28 cellular contexts compared by ENCODE assay signal in genomic region chr15:50180578-50180977, GRCh38. TPM values are rescaled to one million over a fixed set of nuclear protein-coding genes. Genes with fewer than 3 reads are reported as not detected.
DNase-seq lines count a peak whose midpoint lies in the region; ATAC-seq and TF ChIP-seq lines count a peak whose summit lies in the region.
"Had no signal": no experiment of that assay in that cellular context is flagged by ENCODE, and none has a peak within 500 bp of the region (broad histone marks: within the 10 kb centered on the region; RNA-seq: fewer than 3 reads in every experiment).

No MANE protein-coding gene starts in this region.

- no peak for DNase-seq in activated naive CD4-positive, alpha-beta T cell (lab: John Stamatoyannopoulos, UW)
- DNase-seq in GM23338 (ENCODE audit: low spot score) (no peak), neural crest cell (ENCODE audit: low read depth, low spot score) (no peak), HuH-7.5 (ENCODE audit: low spot score) (no peak), psoas muscle (no peak)
- no peak for DNase-seq in activated T-helper 2 cell treated with anti-CD3 and anti-CD28 coated beads, Interferon-gamma antibody, Interleukin-2, Interleukin-4, amounts not matched to agents 10 μg/mL and 5 μg/mL and 100 μg/mL, durations not matched to agents 14 hours and 24 hours and 36 hours (ENCODE audit: low spot score)
- DNase-seq: activated CD4-positive, alpha-beta T cell treated with anti-CD3 and anti-CD28 coated beads, Interleukin-2, amount 10 ng/mL, durations not matched to agents 7 days and 5 days; activated CD8-positive, alpha-beta memory T cell treated with anti-CD3 and anti-CD28 coated beads, Interleukin-2, amount 50 U/mL, for 4 hours; activated effector memory CD4-positive, alpha-beta T cell treated with Interleukin-2 at 50 U/mL for 16 hours; colonic mucosa; effector memory CD4-positive, alpha-beta T cell; GM23248; HFFc6; IMR-90; islet precursor cell; left ventricle myocardium superior; NCI-H1105; NCI-H187 treated with DMSO at 0.1 percent for 48 hours; NCI-H226; NCI-H69; stimulated activated naive CD8-positive, alpha-beta T cell treated with anti-CD3 and anti-CD28 coated beads, Interleukin-15, amount 100 ng/mL, for 72 hours had no signal

- H3K27ac ChIP-seq in GM23338 (ENCODE audit: low read depth) (no peak overlapping the region), psoas muscle (no peak overlapping the region)
- H3K27ac ChIP-seq: C4-2B, colonic mucosa, GM23248, skin epidermis, vagina had no signal

- no peak overlapping the region for H3K4me2 ChIP-seq in GM23338

- H3K79me2 ChIP-seq in GM23338 (replicated peaks; ENCODE audit: insufficient read depth), result no peaks in the 10 kb centered on the region

- no peak for TF ChIP-seq CTCF in GM23338 (conservative IDR thresholded peaks at IDR 0.05; ENCODE audit: low read depth in 2 of 2)
- TF ChIP-seq CTCF in neural crest cell (conservative IDR thresholded peaks at IDR 0.05), result no peak
- no peak for TF ChIP-seq CTCF in psoas muscle (IDR thresholded peaks at IDR 0.05)

- no peaks in the 10 kb centered on the region for H3K36me3 Mint-ChIP-seq in activated naive CD4-positive, alpha-beta T cell treated with anti-CD3 and anti-CD28 coated beads, Interleukin-2, amount 50 U/mL, for 24 hours
- H3K36me3 Mint-ChIP-seq in GM23338 (ENCODE audit: low read depth) (no peaks in the 10 kb centered on the region; the same call in 2 of the 3 replicates), neural crest cell (ENCODE audit: low read depth) (no peaks in the 10 kb centered on the region)
- H3K36me3 Mint-ChIP-seq in activated T-helper 2 cell treated with anti-CD3 and anti-CD28 coated beads, Interferon-gamma antibody, Interleukin-2, Interleukin-4, amounts not matched to agents 10 μg/mL and 5 μg/mL and 100 μg/mL, durations not matched to agents 14 hours and 24 hours and 36 hours (ENCODE audit: low read depth), result peaks cover 36% of the 10 kb centered on the region

- H3K4me3 Mint-ChIP-seq in activated naive CD4-positive, alpha-beta T cell treated with anti-CD3 and anti-CD28 coated beads, Interleukin-2, amount 50 U/mL, for 24 hours, result no peak overlapping the region
- H3K4me3 Mint-ChIP-seq in GM23338 (no peak overlapping the region), neural crest cell (peak overlapping the region; percentile 66)
- peak overlapping the region; percentile 98 for H3K4me3 Mint-ChIP-seq in activated T-helper 2 cell treated with anti-CD3 and anti-CD28 coated beads, Interferon-gamma antibody, Interleukin-2, Interleukin-4, amounts not matched to agents 10 μg/mL and 5 μg/mL and 100 μg/mL, durations not matched to agents 14 hours and 24 hours and 36 hours (ENCODE audit: low read depth)

- peaks cover 51% of the 10 kb centered on the region for H3K27me3 ChIP-seq in GM23338 (ENCODE audit: insufficient read depth)
- H3K27me3 ChIP-seq in psoas muscle (ENCODE audit: insufficient read depth in 3 of 3, low read length in 2 of 3), result peaks cover 3 to 32% (median 12%) of the 10 kb centered on the region in 3 donors

- H3K9me3 Mint-ChIP-seq in activated naive CD4-positive, alpha-beta T cell treated with anti-CD3 and anti-CD28 coated beads, Interleukin-2, amount 50 U/mL, for 24 hours, result no peaks in the 10 kb centered on the region
- H3K9me3 Mint-ChIP-seq in GM23338 (no peaks in the 10 kb centered on the region), neural crest cell (no peaks in the 10 kb centered on the region)
- H3K9me3 Mint-ChIP-seq in activated T-helper 2 cell treated with anti-CD3 and anti-CD28 coated beads, Interferon-gamma antibody, Interleukin-2, Interleukin-4, amounts not matched to agents 10 μg/mL and 5 μg/mL and 100 μg/mL, durations not matched to agents 14 hours and 24 hours and 36 hours, result peaks cover 2% of the 10 kb centered on the region
- H3K9me3 Mint-ChIP-seq: HFFc6; stimulated activated naive CD8-positive, alpha-beta T cell treated with anti-CD3 and anti-CD28 coated beads, Interleukin-15, amount 100 ng/mL, for 72 hours had no signal

- H3K9me3 ChIP-seq in psoas muscle, result no peaks in the 10 kb centered on the region
- H3K9me3 ChIP-seq: colonic mucosa, vagina had no signal

- 0 out of 2 replicates have a peak, but pooled peaks cover 3% of the 10 kb centered on the region for H3F3A ChIP-seq in GM23338 (replicated peaks; ENCODE audit: low read depth)

- peaks cover 21% of the 10 kb centered on the region for H3K4me1 Mint-ChIP-seq in activated naive CD4-positive, alpha-beta T cell treated with anti-CD3 and anti-CD28 coated beads, Interleukin-2, amount 50 U/mL, for 24 hours
- H3K4me1 Mint-ChIP-seq in GM23338 (peaks cover 23% of the 10 kb centered on the region), neural crest cell (peaks cover 12% of the 10 kb centered on the region)
- H3K4me1 Mint-ChIP-seq in activated T-helper 2 cell treated with anti-CD3 and anti-CD28 coated beads, Interferon-gamma antibody, Interleukin-2, Interleukin-4, amounts not matched to agents 10 μg/mL and 5 μg/mL and 100 μg/mL, durations not matched to agents 14 hours and 24 hours and 36 hours (ENCODE audit: low read depth), result peaks cover 43% of the 10 kb centered on the region

- ATAC-seq in GM23338 (no peak), psoas muscle (no peak), HG03280 (IDR thresholded peaks at IDR 0.05; ENCODE audit: unreplicated experiment) (no peak)
- ATAC-seq: left ventricle myocardium superior; stimulated activated naive CD8-positive, alpha-beta T cell treated with anti-CD3 and anti-CD28 coated beads, Interleukin-15, amount 100 ng/mL, for 72 hours had no signal

- H3K27me3 Mint-ChIP-seq in activated naive CD4-positive, alpha-beta T cell treated with anti-CD3 and anti-CD28 coated beads, Interleukin-2, amount 50 U/mL, for 24 hours, result peaks cover 24% of the 10 kb centered on the region
- H3K27me3 Mint-ChIP-seq in GM23338 (ENCODE audit: insufficient read depth, low read depth, poor library complexity) (peaks cover 28% of the 10 kb centered on the region), neural crest cell (ENCODE audit: low read depth) (peaks cover 81% of the 10 kb centered on the region)
- no peaks in the 10 kb centered on the region for H3K27me3 Mint-ChIP-seq in activated T-helper 2 cell treated with anti-CD3 and anti-CD28 coated beads, Interferon-gamma antibody, Interleukin-2, Interleukin-4, amounts not matched to agents 10 μg/mL and 5 μg/mL and 100 μg/mL, durations not matched to agents 14 hours and 24 hours and 36 hours (ENCODE audit: low read depth)
- H3K27me3 Mint-ChIP-seq: activated CD4-positive, alpha-beta T cell treated with anti-CD3 and anti-CD28 coated beads, Interleukin-2, amount 10 ng/mL, durations not matched to agents 7 days and 5 days had no signal

- intact Hi-C loops in activated T-helper 2 cell treated with anti-CD3 and anti-CD28 coated beads, Interferon-gamma antibody, Interleukin-2, Interleukin-4, amounts not matched to agents 10 μg/mL and 5 μg/mL and 100 μg/mL, durations not matched to agents 14 hours and 24 hours and 36 hours (cut with micrococcal nuclease), result loop anchor here (5.0 kb wide), 2 partner anchors 63 to 172 kb away; partner anchors contain the start of gene ATP8B4
- intact Hi-C loops in psoas muscle (cut with DNase I), result no loop called here

- peaks cover 16% of the 10 kb centered on the region for H3K4me1 ChIP-seq in GM23338 (ENCODE audit: insufficient read depth)
- no peaks in the 10 kb centered on the region for H3K4me1 ChIP-seq in psoas muscle
- H3K4me1 ChIP-seq: colonic mucosa had no signal

- H3K9me2 ChIP-seq in GM23338 (ENCODE audit: insufficient read depth), result peaks cover 6% of the 10 kb centered on the region; the same call in 1 of the 2 replicates

- no peaks in the 10 kb centered on the region for H4K20me1 ChIP-seq in GM23338 (replicated peaks; ENCODE audit: insufficient read depth)

- H2AFZ ChIP-seq in GM23338, result 0 out of 2 replicates have a peak overlapping the region, but pooled peaks have one; percentile 10
- H2AFZ ChIP-seq: GM23248 had no signal

- WGBS in psoas muscle, 3 donors, result 78 to 84% (median 80%) methylated on average over 7 of the region's 7 CpGs

- peak overlapping the region; percentile 47 for H3K27ac Mint-ChIP-seq in activated naive CD4-positive, alpha-beta T cell treated with anti-CD3 and anti-CD28 coated beads, Interleukin-2, amount 50 U/mL, for 24 hours
- H3K27ac Mint-ChIP-seq in GM23338 (no peak overlapping the region), neural crest cell (ENCODE audit: unreplicated experiment) (no peak overlapping the region)
- peak overlapping the region; percentile 4 for H3K27ac Mint-ChIP-seq in activated T-helper 2 cell treated with anti-CD3 and anti-CD28 coated beads, Interferon-gamma antibody, Interleukin-2, Interleukin-4, amounts not matched to agents 10 μg/mL and 5 μg/mL and 100 μg/mL, durations not matched to agents 14 hours and 24 hours and 36 hours
- H3K27ac Mint-ChIP-seq: HFFc6 had no signal

- H3K36me3 ChIP-seq in GM23338 (ENCODE audit: insufficient read depth) (no peaks in the 10 kb centered on the region), psoas muscle (ENCODE audit: insufficient read depth in 1 of 2, low read depth in 1 of 2) (no peaks in the 10 kb centered on the region)
- H3K36me3 ChIP-seq: colonic mucosa, vagina had no signal

- H3K4me3 ChIP-seq in GM23338 (no peak overlapping the region), psoas muscle (no peak overlapping the region)
- H3K4me3 ChIP-seq: colonic mucosa, GM23248, skin epidermis, vagina had no signal

TF ChIP-seq in GM23338, 12 proteins besides CTCF, POLR2A, EP300 and RAD21 (continues in another document):
- no peak for TF ChIP-seq NANOG (IDR thresholded peaks at IDR 0.05; ENCODE audit: borderline replicate concordance)
- TF ChIP-seq ZNF331 (CRISPR knock-in tag; IDR thresholded peaks at IDR 0.05; ENCODE audit: low read depth), result no peak

RNA-seq across cellular contexts. Expression of gene SLC27A2, which starts 1.4 kb away (rescaled TPM):
- 7.5 and 9.4 TPM in 2 replicates for total RNA-seq in GM23338 (2014; rRNA removed; shearing (Covaris generic))
- 2.1 and 2.8 TPM in 2 replicates for polyA plus RNA-seq in GM23338 (2016; fragmentation: Nextera tagmentation; extraction: Ambion mirVana)
- total RNA-seq in activated T-helper 2 cell treated with anti-CD3 and anti-CD28 coated beads, Interferon-gamma antibody, Interleukin-2, Interleukin-4, amounts not matched to agents 10 μg/mL and 5 μg/mL and 100 μg/mL, durations not matched to agents 14 hours and 24 hours and 36 hours, result 99.5 TPM in 2 replicates
- 0.86 and 0.91 TPM in 2 replicates for total RNA-seq in neural crest cell
- not detected for total RNA-seq in psoas muscle
- under 1 TPM in 2 of 3 donors, not detected in 1; 0.01 to 0.04 TPM for polyA plus RNA-seq in psoas muscle
- total RNA-seq: GM23248, left ventricle myocardium superior, osteoblast, RPMI7951 had no signal
- polyA plus RNA-seq: GM23248, IMR-90 had no signal

Comparison
In these comparisons a context has a peak if more than half of its experiments do, and no peak if none do; other contexts are left out.
1. H3K27ac Mint-ChIP-seq: peak in activated naive CD4-positive, alpha-beta T cell treated with anti-CD3 and anti-CD28 coated beads, Interleukin-2, amount 50 U/mL, for 24 hours (single experiment) and activated T-helper 2 cell treated with anti-CD3 and anti-CD28 coated beads, Interferon-gamma antibody, Interleukin-2, Interleukin-4, amounts not matched to agents 10 μg/mL and 5 μg/mL and 100 μg/mL, durations not matched to agents 14 hours and 24 hours and 36 hours (single experiment); none in GM23338 (single experiment) and neural crest cell (single experiment).
2. H3K4me3 Mint-ChIP-seq: peak in activated T-helper 2 cell treated with anti-CD3 and anti-CD28 coated beads, Interferon-gamma antibody, Interleukin-2, Interleukin-4, amounts not matched to agents 10 μg/mL and 5 μg/mL and 100 μg/mL, durations not matched to agents 14 hours and 24 hours and 36 hours (single experiment) and neural crest cell (single experiment); none in activated naive CD4-positive, alpha-beta T cell treated with anti-CD3 and anti-CD28 coated beads, Interleukin-2, amount 50 U/mL, for 24 hours (single experiment) and GM23338 (single experiment).